Comparison of ENCODE assay signal across 8 cellular contexts in the genomic region with DNA sequence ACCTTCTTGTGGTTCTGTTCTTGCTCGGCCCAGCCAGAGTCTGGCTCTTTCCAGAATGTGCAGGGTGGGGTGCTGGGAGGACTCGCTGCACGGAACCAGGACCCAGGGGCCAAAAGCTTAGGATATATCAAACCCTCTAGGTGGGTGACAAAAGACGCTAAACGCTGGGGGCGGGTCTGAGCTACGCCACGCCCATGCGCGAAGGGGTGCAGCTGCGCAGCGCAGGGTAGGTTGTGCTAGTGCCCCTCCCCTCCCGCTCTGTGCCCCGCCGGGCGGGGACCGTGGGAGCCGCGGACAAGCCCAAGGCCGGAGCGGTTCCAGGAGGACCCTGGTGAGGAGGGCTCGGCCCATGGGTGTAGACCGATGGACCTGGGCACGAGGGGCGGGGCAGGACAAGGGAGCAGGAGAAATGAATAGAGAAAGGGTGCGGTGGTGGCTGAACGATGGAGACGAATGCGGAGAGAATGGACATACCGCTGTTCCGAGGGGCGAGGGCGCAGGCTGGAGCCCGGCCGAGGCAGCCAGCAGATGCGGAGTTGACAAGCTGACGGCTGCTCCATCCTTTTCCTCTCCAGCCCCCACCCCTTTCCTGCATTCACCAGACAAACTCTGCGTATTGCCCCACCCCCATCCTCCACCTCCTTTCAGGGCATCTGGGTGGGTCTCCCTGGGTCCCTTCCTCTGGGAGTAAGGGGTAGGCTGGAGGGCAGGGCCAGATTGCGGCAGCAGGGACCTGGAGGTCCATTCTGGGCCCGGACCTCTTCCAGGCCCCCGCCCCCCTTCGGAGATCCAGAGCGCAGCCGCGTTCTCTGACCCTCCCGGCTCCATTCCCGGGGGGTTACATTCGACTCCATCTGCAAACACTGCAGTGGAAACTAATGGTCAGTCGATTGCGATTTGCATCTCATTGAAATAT. TPM values are rescaled to one million over a fixed set of nuclear protein-coding genes. Genes with fewer than 3 reads are reported as not detected.
DNase-seq lines count a peak whose midpoint lies in the region; ATAC-seq and TF ChIP-seq lines count a peak whose summit lies in the region.

A gene with protein sequence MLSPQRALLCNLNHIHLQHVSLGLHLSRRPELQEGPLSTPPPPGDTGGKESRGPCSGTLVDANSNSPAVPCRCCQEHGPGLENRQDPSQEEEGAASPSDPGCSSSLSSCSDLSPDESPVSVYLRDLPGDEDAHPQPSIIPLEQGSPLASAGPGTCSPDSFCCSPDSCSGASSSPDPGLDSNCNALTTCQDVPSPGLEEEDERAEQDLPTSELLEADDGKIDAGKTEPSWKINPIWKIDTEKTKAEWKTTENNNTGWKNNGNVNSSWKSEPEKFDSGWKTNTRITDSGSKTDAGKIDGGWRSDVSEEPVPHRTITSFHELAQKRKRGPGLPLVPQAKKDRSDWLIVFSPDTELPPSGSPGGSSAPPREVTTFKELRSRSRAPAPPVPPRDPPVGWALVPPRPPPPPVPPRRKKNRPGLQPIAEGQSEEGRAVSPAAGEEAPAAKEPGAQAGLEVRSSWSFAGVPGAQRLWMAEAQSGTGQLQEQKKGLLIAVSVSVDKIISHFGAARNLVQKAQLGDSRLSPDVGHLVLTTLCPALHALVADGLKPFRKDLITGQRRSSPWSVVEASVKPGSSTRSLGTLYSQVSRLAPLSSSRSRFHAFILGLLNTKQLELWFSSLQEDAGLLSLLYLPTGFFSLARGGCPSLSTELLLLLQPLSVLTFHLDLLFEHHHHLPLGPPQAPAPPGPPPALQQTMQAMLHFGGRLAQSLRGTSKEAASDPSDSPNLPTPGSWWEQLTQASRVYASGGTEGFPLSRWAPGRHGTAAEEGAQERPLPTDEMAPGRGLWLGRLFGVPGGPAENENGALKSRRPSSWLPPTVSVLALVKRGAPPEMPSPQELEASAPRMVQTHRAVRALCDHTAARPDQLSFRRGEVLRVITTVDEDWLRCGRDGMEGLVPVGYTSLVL (plus strand): TSS at position 234 of the 916 bp plus-strand sequence. CDS start 880 bp downstream, outside the sequence.

- H3K36me3 ChIP-seq in upper lobe of left lung: peaks cover 0 to 24% (median 17%) of the 10 kb centered on the region in 4 donors

- peak within 1 kb of the TSS; percentile 69 for H3K4me3 Mint-ChIP-seq in T-helper 2 cell treated with Interferon-gamma antibody and Interleukin-4, amounts not matched to agents 5 μg/mL and 100 μg/mL, for 36 hours

- no peaks in the 10 kb centered on the region for H3K9me3 ChIP-seq in upper lobe of left lung

- H3K27ac ChIP-seq in upper lobe of left lung: peak within 1 kb of the TSS; percentile 55 to 97 (median 96)

- H3K27me3 Mint-ChIP-seq in T-helper 2 cell treated with Interferon-gamma antibody and Interleukin-4, amounts not matched to agents 5 μg/mL and 100 μg/mL, for 36 hours (ENCODE audit: low read depth): no peaks in the 10 kb centered on the region

- ATAC-seq in left ventricle myocardium superior (peak; percentile 38), upper lobe of left lung (ENCODE audit: low FRiP score in 2 of 2) (peak in 1 of 2 donors; percentile 45)

- H3K9me3 Mint-ChIP-seq in T-helper 2 cell treated with Interferon-gamma antibody and Interleukin-4, amounts not matched to agents 5 μg/mL and 100 μg/mL, for 36 hours: no peaks in the 10 kb centered on the region

- intact Hi-C loops in left ventricle myocardium superior (cut with micrococcal nuclease) (loop anchor here (10.0 kb wide), 1 partner anchor 46 kb away; a partner anchor contains a TSS), posterior vena cava (cut with DNase I) (loop anchor here (5.0 kb wide), 2 partner anchors 44 to 69 kb away; a partner anchor contains a TSS)

- TF ChIP-seq EP300 in upper lobe of left lung (IDR thresholded peaks at IDR 0.05): no peak

- peak in 1 of 6 experiments; percentile 14 for TF ChIP-seq CTCF in upper lobe of left lung (IDR thresholded peaks at IDR 0.05)

- TF ChIP-seq POLR2A in upper lobe of left lung (IDR thresholded peaks at IDR 0.05): peak in 1 of 4 donors; percentile 51

- H3K4me1 ChIP-seq in upper lobe of left lung: peaks cover 32 to 50% (median 39%) of the 10 kb centered on the region in 4 donors

- 15 to 19% methylated on average over 44 to 45 of the region's 50 CpGs for WGBS in upper lobe of left lung, 2 donors

- H3K36me3 Mint-ChIP-seq in T-helper 2 cell treated with Interferon-gamma antibody and Interleukin-4, amounts not matched to agents 5 μg/mL and 100 μg/mL, for 36 hours (ENCODE audit: low read depth): peaks cover 29% of the 10 kb centered on the region

- H3K4me3 ChIP-seq in upper lobe of left lung: peak within 1 kb of the TSS; percentile 5 to 73 (median 45)

- peaks cover 33% of the 10 kb centered on the region for H3K4me1 Mint-ChIP-seq in T-helper 2 cell treated with Interferon-gamma antibody and Interleukin-4, amounts not matched to agents 5 μg/mL and 100 μg/mL, for 36 hours (ENCODE audit: low read depth)

- DNase-seq in DMS 273 (lab: John Stamatoyannopoulos, UW; ENCODE audit: unreplicated experiment) (peak; percentile 56), DMS 273 treated with DMSO at 0.1 percent for 48 hours (lab: John Stamatoyannopoulos, UW) (no peak), anterior cingulate cortex (lab: John Stamatoyannopoulos, UW) (peak in 57 of 58 donors; percentile 17 to 90 (median 72)), left ventricle myocardium superior (peak; percentile 92), posterior vena cava (ENCODE audit: low spot score) (peak; percentile 93), upper lobe of left lung (peak; percentile 72 to 95), NCI-H1417 treated with DMSO at 0.1 percent for 48 hours (lab: John Stamatoyannopoulos, UW) (no peak)
- peak; percentile 79 for DNase-seq in T-helper 2 cell treated with Interferon-gamma antibody and Interleukin-4, amounts not matched to agents 5 μg/mL and 100 μg/mL, for 36 hours (ENCODE audit: low spot score)

- H3K27me3 ChIP-seq in upper lobe of left lung: no peaks in the 10 kb centered on the region

- peak within 1 kb of the TSS; percentile 68 for H3K27ac Mint-ChIP-seq in T-helper 2 cell treated with Interferon-gamma antibody and Interleukin-4, amounts not matched to agents 5 μg/mL and 100 μg/mL, for 36 hours

RNA-seq across cellular contexts. Expression of the gene that starts here (rescaled TPM):
- 22.0 TPM for total RNA-seq in left ventricle myocardium superior
- 10 to 100 TPM; 32.5 to 34.6 TPM for total RNA-seq in posterior vena cava
- 10 to 100 TPM; 21.4 to 41.9 (median 31.2) TPM for total RNA-seq in upper lobe of left lung

Comparison
In these comparisons a context has a peak if more than half of its experiments do, and no peak if none do; other contexts are left out.
1. DNase-seq: peak in DMS 273 (single experiment), T-helper 2 cell treated with Interferon-gamma antibody and Interleukin-4, amounts not matched to agents 5 μg/mL and 100 μg/mL, for 36 hours (single experiment), anterior cingulate cortex (57 of 58), left ventricle myocardium superior (single experiment), posterior vena cava (single experiment) and upper lobe of left lung (2 of 2); none in DMS 273 treated with DMSO at 0.1 percent for 48 hours (single experiment) and NCI-H1417 treated with DMSO at 0.1 percent for 48 hours (single experiment).